ENCODE assay signal across 26 cellular contexts in the genomic region with DNA sequence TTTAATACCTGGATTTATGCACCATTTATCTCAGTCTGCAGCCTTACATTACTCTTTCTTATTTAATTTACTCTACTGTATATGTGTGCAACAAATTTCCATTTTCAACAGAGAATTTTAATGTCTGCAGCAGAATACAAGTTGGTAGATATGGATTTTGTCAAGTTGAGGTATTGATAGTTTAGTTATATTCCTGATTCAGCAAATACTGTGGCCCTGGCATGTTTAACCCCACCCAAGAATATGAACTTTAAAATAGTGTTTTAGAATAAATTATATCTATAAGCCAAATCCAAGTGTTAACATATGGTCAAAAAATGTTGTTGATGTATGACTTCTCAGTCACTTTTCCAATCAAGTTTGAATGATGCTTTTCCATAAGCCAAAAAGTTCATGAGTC.
"Had no signal": no experiment of that assay in that cellular context is flagged by ENCODE, and none has a peak within 500 bp of the region (broad histone marks: within the 10 kb centered on the region; RNA-seq: fewer than 3 reads in every experiment).

No MANE protein-coding gene starts in this region.

- H3K27me3 ChIP-seq: stomach, suprapubic skin, testis, thyroid gland, tibial artery, transverse colon, upper lobe of left lung, upper lobe of right lung, uterus, vagina had no signal

- FAIRE-seq: urothelium cell line had no signal

- H3K9me3 ChIP-seq: suprapubic skin, testis, thoracic aorta, thyroid gland, tibial artery, transverse colon, upper lobe of left lung, upper lobe of right lung, uterus, vagina had no signal

- H3K4me1 ChIP-seq: stomach, suprapubic skin, testis, thyroid gland, tibial artery, transverse colon, upper lobe of left lung, upper lobe of right lung, uterus, vagina had no signal

- H3K27ac ChIP-seq: stomach, suprapubic skin, testis, thoracic aorta, thyroid gland, tibial artery, transverse colon, upper lobe of left lung, upper lobe of right lung, uterus, vagina had no signal

- ATAC-seq: stimulated activated effector memory CD8-positive, alpha-beta T cell treated with anti-CD3 and anti-CD28 coated beads, Interleukin-12 subunit alpha, Interleukin-12 subunit beta, amount 100 ng/mL, for 72 hours; stimulated activated memory B cell treated with anti-CD40 and anti-IgM and Interleukin-4, amounts not matched to agents 10 μg/mL and 1 μg/mL and 100 μg/mL, for 72 hours; stimulated activated naive B cell treated with anti-CD40 and anti-IgM and Interleukin-4, amounts not matched to agents 10 μg/mL and 1 μg/mL and 100 μg/mL, for 72 hours; stimulated activated naive CD8-positive, alpha-beta T cell treated with anti-CD3 and anti-CD28 coated beads, Interleukin-15, amount 100 ng/mL, for 72 hours; stimulated activated naive CD8-positive, alpha-beta T cell treated with anti-CD3 and anti-CD28 coated beads, Interleukin-15, Interleukin-2, amounts not matched to agents 100 U/mL and 50 U/mL, for 24 hours; upper lobe of right lung had no signal

- DNase-seq: stimulated activated CD4-positive, alpha-beta T cell treated with anti-CD3 and anti-CD28 coated beads, Interleukin-2, amount 100 ng/mL, for 48 hours; stimulated activated CD4-positive, alpha-beta T cell treated with anti-CD3 and anti-CD28 coated beads, Interleukin-4, amount 100 ng/mL, for 1 hour; stimulated activated CD4-positive, alpha-beta T cell treated with anti-CD3 and anti-CD28 coated beads, Interleukin-4, amount 100 ng/mL, for 24 hours; stimulated activated CD4-positive, alpha-beta T cell treated with anti-CD3 and anti-CD28 coated beads, Interleukin-4, amount 100 ng/mL, for 4 hours; stimulated activated CD8-positive, alpha-beta memory T cell treated with anti-CD3 and anti-CD28 coated beads, Interleukin-4, amount 100 ng/mL, for 48 hours; stimulated activated naive B cell treated with anti-CD40 and anti-IgM and Interleukin-4, amounts not matched to agents 10 μg/mL and 1 μg/mL and 100 μg/mL, for 72 hours; stimulated activated naive CD4-positive, alpha-beta T cell; stimulated activated naive CD4-positive, alpha-beta T cell treated with Interleukin-2 at 50 U/mL for 16 hours; stimulated activated naive CD8-positive, alpha-beta T cell treated with anti-CD3 and anti-CD28 coated beads, Interleukin-15, amount 100 ng/mL, for 72 hours; stimulated activated naive CD8-positive, alpha-beta T cell treated with anti-CD3 and anti-CD28 coated beads, Interleukin-15, Interleukin-2, amounts not matched to agents 100 U/mL and 50 U/mL, for 24 hours; stomach; substantia nigra; testis; thyroid gland; tibial artery; transverse colon; trophoblast cell; upper lobe of left lung; upper lobe of right lung; uterus had no signal

- H3K4me3 ChIP-seq: stomach, suprapubic skin, testis, thoracic aorta, thyroid gland, tibial artery, transverse colon, upper lobe of left lung, upper lobe of right lung, uterus, vagina had no signal

- H3K36me3 ChIP-seq: stomach, suprapubic skin, thoracic aorta, thyroid gland, tibial artery, transverse colon, upper lobe of left lung, upper lobe of right lung, uterus, vagina had no signal
